In the genomic region with DNA sequence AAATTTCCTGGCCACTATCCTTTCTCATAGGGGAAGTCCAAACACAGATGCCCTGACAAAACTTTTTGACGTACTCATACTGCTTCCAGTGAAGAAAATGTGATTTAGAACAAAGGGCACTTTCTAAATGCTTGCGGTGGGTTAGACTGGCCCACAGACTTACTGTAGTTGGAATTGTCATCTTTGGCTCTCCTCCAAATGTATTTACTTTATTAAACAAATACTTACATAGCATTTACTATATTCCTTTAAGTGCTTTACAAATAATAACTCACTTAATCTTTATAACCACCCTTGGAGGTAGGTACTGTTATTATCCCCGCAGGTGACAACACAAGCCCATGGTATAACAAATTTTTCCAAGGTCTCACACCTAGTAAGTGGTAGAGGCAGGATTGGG, we compare ENCODE assay signal across 20 cellular contexts. TPM values are rescaled to one million over a fixed set of nuclear protein-coding genes. Genes with fewer than 3 reads are reported as not detected.
DNase-seq lines count a peak whose midpoint lies in the region; ATAC-seq, FAIRE-seq and TF ChIP-seq lines count a peak whose summit lies in the region.
"Had no signal": no experiment of that assay in that cellular context is flagged by ENCODE, and none has a peak within 500 bp of the region (broad histone marks: within the 10 kb centered on the region; RNA-seq: fewer than 3 reads in every experiment).

No MANE protein-coding gene starts in this region.

- H3K36me3 ChIP-seq in HepG2 (replicated peaks in 1 of 2; ENCODE audit: control insufficient read depth in 1 of 2, insufficient read depth in 2 of 2, low read length in 2 of 2) (peaks cover 4 to 15% of the 10 kb centered on the region in 2 experiments; a peak in 3 of 5 replicates), right lobe of liver (peaks cover 0 to 6% (median 0%) of the 10 kb centered on the region in 4 donors), Panc1 (ENCODE audit: control insufficient read depth, insufficient read depth, low read length) (no peaks in the 10 kb centered on the region; the same call in 1 of the 2 replicates)

- H3K9ac ChIP-seq in HepG2 (ENCODE audit: insufficient read depth, low read depth, low read length): no peak overlapping the region

- no peak for TF ChIP-seq RAD21 in HepG2 (CRISPR knock-in tag; IDR thresholded peaks at IDR 0.05)

- H3K36me3 Mint-ChIP-seq in type B pancreatic cell: peaks cover 16% of the 10 kb centered on the region
- H3K36me3 Mint-ChIP-seq in stimulated activated effector memory CD8-positive, alpha-beta T cell treated with anti-CD3 and anti-CD28 coated beads, Interleukin-12 subunit alpha, Interleukin-12 subunit beta, amount 100 ng/mL, for 72 hours: peaks cover 23% of the 10 kb centered on the region

- H3K27ac ChIP-seq in HepG2 (ENCODE audit: extremely low read length, insufficient read depth, low read length) (no peak overlapping the region), right lobe of liver (no peak overlapping the region), Panc1 (ENCODE audit: low read length) (no peak overlapping the region), epithelial cell of prostate (peak overlapping the region; percentile 9), right cardiac atrium (ENCODE audit: low read length) (no peak overlapping the region)

- TF ChIP-seq EP300 in HepG2 (IDR thresholded peaks at IDR 0.05; ENCODE audit: low read depth in 2 of 2, low read length in 2 of 2) (no peak), HepG2 (CRISPR knock-in tag; IDR thresholded peaks at IDR 0.05; ENCODE audit: borderline replicate concordance) (no peak)

- H3K4me1 ChIP-seq in HepG2 (ENCODE audit: insufficient read depth, low read length): peaks cover 33% of the 10 kb centered on the region
- peaks cover 0 to 11% (median 6%) of the 10 kb centered on the region in 4 donors for H3K4me1 ChIP-seq in right lobe of liver
- H3K4me1 ChIP-seq in Panc1 (ENCODE audit: control insufficient read depth, insufficient read depth, low read length): peaks cover 12% of the 10 kb centered on the region
- no peaks in the 10 kb centered on the region for H3K4me1 ChIP-seq in right cardiac atrium (ENCODE audit: control insufficient read depth, insufficient read depth, low read length)

- BruUV-seq in HepG2 (replicated peaks; lab: Mats Ljungman, UMichigan) (TSS peak; percentile 29), Panc1 (replicated peaks; lab: Mats Ljungman, UMichigan) (TSS peak; percentile 62)

- H3K9me3 Mint-ChIP-seq in type B pancreatic cell: no peaks in the 10 kb centered on the region
- H3K9me3 Mint-ChIP-seq in stimulated activated effector memory CD8-positive, alpha-beta T cell treated with anti-CD3 and anti-CD28 coated beads, Interleukin-12 subunit alpha, Interleukin-12 subunit beta, amount 100 ng/mL, for 72 hours: no peaks in the 10 kb centered on the region
- H3K9me3 Mint-ChIP-seq: endodermal cell had no signal

- peak overlapping the region; percentile 74 for H3K4me3 Mint-ChIP-seq in type B pancreatic cell
- no peak overlapping the region for H3K4me3 Mint-ChIP-seq in stimulated activated effector memory CD8-positive, alpha-beta T cell treated with anti-CD3 and anti-CD28 coated beads, Interleukin-12 subunit alpha, Interleukin-12 subunit beta, amount 100 ng/mL, for 72 hours
- H3K4me3 Mint-ChIP-seq: endodermal cell had no signal

- 88% methylated on average over 3 of the region's 3 CpGs for WGBS in HepG2 (ENCODE audit: low lambda C conversion rate)
- WGBS in right lobe of liver (ENCODE audit: insufficient coverage, low coverage, low lambda C conversion rate, missing lambda C conversion rate): 100% methylated on average over 2 of the region's 3 CpGs
- 95% methylated on average over 3 of the region's 3 CpGs for WGBS in right cardiac atrium

- no peaks in the 10 kb centered on the region for H4K20me1 ChIP-seq in HepG2 (ENCODE audit: insufficient read depth, low read length)

- H3K27me3 ChIP-seq in HepG2 (ENCODE audit: control insufficient read depth in 1 of 2, insufficient read depth in 2 of 2, low read length in 2 of 2) (no peaks in the 10 kb centered on the region), right lobe of liver (no peaks in the 10 kb centered on the region), Panc1 (ENCODE audit: control insufficient read depth, insufficient read depth, low read length) (no peaks in the 10 kb centered on the region), right cardiac atrium (ENCODE audit: control insufficient read depth, insufficient read depth) (no peaks in the 10 kb centered on the region)

- TF ChIP-seq CTCF in HepG2 (CRISPR knock-in tag; IDR thresholded peaks at IDR 0.05) (no peak), right lobe of liver (IDR thresholded peaks at IDR 0.05) (no peak), Panc1 (IDR thresholded peaks at IDR 0.05) (no peak), type B pancreatic cell (conservative IDR thresholded peaks at IDR 0.05) (no peak)

- POLR2A ChIA-PET in HepG2 (lab: Yijun Ruan, JAX) (no interaction called here), Panc1 (lab: Charles Lee) (no interaction called here)

- DNase-seq in HepG2 (ENCODE audit: low spot score): no peak
- DNase-seq in right lobe of liver: no peak
- DNase-seq in Panc1 (ENCODE audit: low read depth, low spot score): no peak
- no peak for DNase-seq in epithelial cell of prostate (ENCODE audit: low read depth, low spot score)
- no peak for DNase-seq in type B pancreatic cell (ENCODE audit: extremely low spot score, unreplicated experiment)
- no peak for DNase-seq in right cardiac atrium
- no peak for DNase-seq in stimulated activated effector memory CD8-positive, alpha-beta T cell treated with anti-CD3 and anti-CD28 coated beads, Interleukin-12 subunit alpha, Interleukin-12 subunit beta, amount 100 ng/mL, for 72 hours (ENCODE audit: low spot score in 2 of 2)
- no peak for DNase-seq in ACHN
- DNase-seq: activated gamma-delta T cell treated with Interleukin-2 at 50 U/mL for 16 hours; anterior cingulate cortex; endodermal cell; mesenchymal stem cell; NCI-H1436 treated with DMSO at 0.1 percent for 48 hours; NCI-H2227 treated with DMSO at 0.1 percent for 48 hours; stimulated activated CD4-positive, alpha-beta T cell treated with anti-CD3 and anti-CD28 coated beads, Interleukin-12 subunit alpha, Interleukin-12 subunit beta, amount 100 ng/mL, for 4 hours had no signal

- no peak overlapping the region for H3K4me2 ChIP-seq in HepG2 (ENCODE audit: low read depth, low read length)

- peaks cover 23% of the 10 kb centered on the region for H3K4me1 Mint-ChIP-seq in type B pancreatic cell (ENCODE audit: unreplicated experiment)
- H3K4me1 Mint-ChIP-seq in stimulated activated effector memory CD8-positive, alpha-beta T cell treated with anti-CD3 and anti-CD28 coated beads, Interleukin-12 subunit alpha, Interleukin-12 subunit beta, amount 100 ng/mL, for 72 hours: peaks cover 36% of the 10 kb centered on the region

- H3K27me3 Mint-ChIP-seq in type B pancreatic cell: no peaks in the 10 kb centered on the region

- TF ChIP-seq POLR2A in HepG2 (IDR thresholded peaks at IDR 0.05; ENCODE audit: insufficient read depth in 1 of 2, low read depth in 2 of 2, low read length in 2 of 2) (no peak), right lobe of liver (IDR thresholded peaks at IDR 0.05) (no peak)

- in situ Hi-C loops in HepG2 (cut with HindIII; ENCODE audit: extremely low pct_ligation_motif_present, low pct_unique_long_range_greater_than_20kb) (no loop called here), Panc1 (cut with HindIII; ENCODE audit: low pct_unique_long_range_greater_than_20kb, low sequenced_read_pairs) (no loop called here), ACHN (cut with HindIII; ENCODE audit: low pct_ligation_motif_present, low pct_unique_long_range_greater_than_20kb, low sequenced_read_pairs) (no loop called here)

- no peaks in the 10 kb centered on the region for H3K9me3 ChIP-seq in HepG2 (ENCODE audit: low read length)
- H3K9me3 ChIP-seq in right lobe of liver: no peaks in the 10 kb centered on the region
- H3K9me3 ChIP-seq in Panc1 (ENCODE audit: control insufficient read depth, insufficient read depth, low read depth, low read length): no peaks in the 10 kb centered on the region
- H3K9me3 ChIP-seq in right cardiac atrium (ENCODE audit: control insufficient read depth, low read length): no peaks in the 10 kb centered on the region

- ATAC-seq in HepG2 (no peak), right lobe of liver (no peak), Panc1 (no peak), right cardiac atrium (no peak)
- ATAC-seq in stimulated activated effector memory CD8-positive, alpha-beta T cell treated with anti-CD3 and anti-CD28 coated beads, Interleukin-12 subunit alpha, Interleukin-12 subunit beta, amount 100 ng/mL, for 72 hours: no peak

- CTCF ChIA-PET in HepG2 (lab: Yijun Ruan, JAX; ENCODE audit: low intra/inter-chr PET ratio, low total read pairs): no interaction called here
- CTCF ChIA-PET in Panc1 (lab: Charles Lee): no interaction called here

- FAIRE-seq in HepG2 (lab: Jason Lieb, UNC): no peak
- FAIRE-seq: D721Med had no signal

- peaks cover 5% of the 10 kb centered on the region for H3K79me2 ChIP-seq in HepG2 (ENCODE audit: insufficient read depth, low read length)

- H3K4me3 ChIP-seq in HepG2 (replicated peaks in 1 of 3; ENCODE audit: insufficient read depth in 1 of 3, low read depth in 2 of 3, low read length in 3 of 3) (no peak overlapping the region), right lobe of liver (no peak overlapping the region), Panc1 (ENCODE audit: low read depth in 2 of 2, low read length in 2 of 2) (no peak overlapping the region), right cardiac atrium (ENCODE audit: low read length) (no peak overlapping the region)

- H2AFZ ChIP-seq in HepG2 (ENCODE audit: low read length): no peak overlapping the region

- peak overlapping the region; percentile 13 for H3K27ac Mint-ChIP-seq in type B pancreatic cell
- H3K27ac Mint-ChIP-seq in stimulated activated effector memory CD8-positive, alpha-beta T cell treated with anti-CD3 and anti-CD28 coated beads, Interleukin-12 subunit alpha, Interleukin-12 subunit beta, amount 100 ng/mL, for 72 hours: no peak overlapping the region
- H3K27ac Mint-ChIP-seq: endodermal cell had no signal

- intact Hi-C loops in HepG2 (cut with micrococcal nuclease; ENCODE audit: unreplicated experiment): no loop called here
- intact Hi-C loops in right lobe of liver (cut with DNase I): no loop called here
- intact Hi-C loops in Panc1 (cut with micrococcal nuclease; ENCODE audit: unreplicated experiment): no loop called here
- intact Hi-C loops in right cardiac atrium (cut with DNase I): no loop called here

RNA-seq across cellular contexts. Expression of a gene that starts 3.1 kb away (rescaled TPM):
- 14.3 and 16.6 TPM in 2 replicates for total RNA-seq in HepG2 (2016; rRNA removed; fragmentation: Illumina TruSeq; extraction: Trizol)
- 1.1 and 1.5 TPM in 2 replicates for total RNA-seq in HepG2 (2016; cell fraction: cytosol; rRNA removed; fragmentation: Illumina TruSeq; extraction: Trizol; ENCODE audit: low read depth)
- 14.4 and 15.3 TPM in 2 replicates for total RNA-seq in HepG2 (2016; cell fraction: insoluble cytoplasmic fraction; rRNA removed; fragmentation: Illumina TruSeq; extraction: Trizol)
- 5.3 and 5.4 TPM in 2 replicates for total RNA-seq in HepG2 (2016; cell fraction: membrane; rRNA removed; fragmentation: Illumina TruSeq; extraction: Trizol)
- total RNA-seq in HepG2 (2016; cell fraction: nucleus; rRNA removed; fragmentation: Illumina TruSeq; extraction: Trizol): 7.8 and 8.3 TPM in 2 replicates
- polyA plus RNA-seq in HepG2 (2011; rRNA removed): 10.9 and 12.3 TPM in 2 replicates
- polyA plus RNA-seq in HepG2 (2011; cell fraction: cytosol; rRNA removed): 11.1 and 12.6 TPM in 2 replicates
- polyA plus RNA-seq in HepG2 (2011; cell fraction: nucleus; rRNA removed): 7.2 and 8.1 TPM in 2 replicates
- 8.1 and 9.8 TPM in 2 replicates for polyA plus RNA-seq in HepG2 (2012)
- 1.2 and 1.5 TPM in 2 replicates for polyA plus RNA-seq in HepG2 (2016; cell fraction: cytosol; fragmentation: Illumina TruSeq; extraction: Trizol; ENCODE audit: low read depth)
- polyA plus RNA-seq in HepG2 (2016; cell fraction: insoluble cytoplasmic fraction; fragmentation: Illumina TruSeq; extraction: Trizol; ENCODE audit: low read depth): 16.4 and 17.1 TPM in 2 replicates
- polyA plus RNA-seq in HepG2 (2016; cell fraction: membrane; fragmentation: Illumina TruSeq; extraction: Trizol; ENCODE audit: low read depth): 3.5 and 4.3 TPM in 2 replicates
- polyA plus RNA-seq in HepG2 (2016; cell fraction: nucleus; fragmentation: Illumina TruSeq; extraction: Trizol; ENCODE audit: insufficient read depth, low read depth): 11.0 and 12.8 TPM in 2 replicates
- 14.5 and 22.6 TPM in 2 replicates for polyA minus RNA-seq in HepG2 (2011; rRNA and poly(A)+ RNA removed; ENCODE audit: low replicate concordance)
- polyA minus RNA-seq in HepG2 (2011; cell fraction: cytosol; rRNA and poly(A)+ RNA removed): 5.7 and 6.0 TPM in 2 replicates
- 5.5 and 5.7 TPM in 2 replicates for polyA minus RNA-seq in HepG2 (2011; cell fraction: nucleus; rRNA and poly(A)+ RNA removed)
- 10 to 100 TPM in 3 of 6 experiments, 1 to 10 TPM in 3; 6.2 to 18.1 (median 11.4) TPM for total RNA-seq in right lobe of liver
- 22.8 TPM for total RNA-seq in Panc1 (2021; ENCODE audit: unreplicated experiment)
- polyA plus RNA-seq in Panc1 (2012; ENCODE audit: insufficient read length): 19.1 TPM
- total RNA-seq in type B pancreatic cell (ENCODE audit: low replicate concordance): 18.7 and 19.3 TPM in 2 replicates
- total RNA-seq in right cardiac atrium: 10 to 100 TPM; 11.7 to 14.7 (median 12.5) TPM
- polyA plus RNA-seq in right cardiac atrium: 9.3 TPM

RNA-seq across cellular contexts. Expression of a gene that starts 10.3 kb away (rescaled TPM):
- 3.4 and 4.2 TPM in 2 replicates for total RNA-seq in HepG2 (2016; rRNA removed; fragmentation: Illumina TruSeq; extraction: Trizol)
- 3.2 and 5.3 TPM in 2 replicates for total RNA-seq in HepG2 (2016; cell fraction: cytosol; rRNA removed; fragmentation: Illumina TruSeq; extraction: Trizol; ENCODE audit: low read depth)
- 4.6 and 5.2 TPM in 2 replicates for total RNA-seq in HepG2 (2016; cell fraction: insoluble cytoplasmic fraction; rRNA removed; fragmentation: Illumina TruSeq; extraction: Trizol)
- total RNA-seq in HepG2 (2016; cell fraction: membrane; rRNA removed; fragmentation: Illumina TruSeq; extraction: Trizol): 6.1 and 6.3 TPM in 2 replicates
- total RNA-seq in HepG2 (2016; cell fraction: nucleus; rRNA removed; fragmentation: Illumina TruSeq; extraction: Trizol): 1.6 and 3.0 TPM in 2 replicates
- 9.1 and 10.8 TPM in 2 replicates for polyA plus RNA-seq in HepG2 (2011; rRNA removed)
- polyA plus RNA-seq in HepG2 (2011; cell fraction: cytosol; rRNA removed): 7.3 and 11.8 TPM in 2 replicates
- polyA plus RNA-seq in HepG2 (2011; cell fraction: nucleus; rRNA removed): 4.4 and 5.7 TPM in 2 replicates
- 7.4 and 10.4 TPM in 2 replicates for polyA plus RNA-seq in HepG2 (2012)
- 7.7 and 8.5 TPM in 2 replicates for polyA plus RNA-seq in HepG2 (2016; cell fraction: cytosol; fragmentation: Illumina TruSeq; extraction: Trizol; ENCODE audit: low read depth)
- 9.6 and 10.3 TPM in 2 replicates for polyA plus RNA-seq in HepG2 (2016; cell fraction: insoluble cytoplasmic fraction; fragmentation: Illumina TruSeq; extraction: Trizol; ENCODE audit: low read depth)
- 9.0 and 9.4 TPM in 2 replicates for polyA plus RNA-seq in HepG2 (2016; cell fraction: membrane; fragmentation: Illumina TruSeq; extraction: Trizol; ENCODE audit: low read depth)
- 7.8 and 8.8 TPM in 2 replicates for polyA plus RNA-seq in HepG2 (2016; cell fraction: nucleus; fragmentation: Illumina TruSeq; extraction: Trizol; ENCODE audit: insufficient read depth, low read depth)
- polyA minus RNA-seq in HepG2 (2011; rRNA and poly(A)+ RNA removed; ENCODE audit: low replicate concordance): 2.2 and 3.4 TPM in 2 replicates
- 1.2 and 2.5 TPM in 2 replicates for polyA minus RNA-seq in HepG2 (2011; cell fraction: cytosol; rRNA and poly(A)+ RNA removed)
- polyA minus RNA-seq in HepG2 (2011; cell fraction: nucleus; rRNA and poly(A)+ RNA removed): 2.9 and 3.7 TPM in 2 replicates
- total RNA-seq in right lobe of liver: 1 to 10 TPM in 4 of 6 experiments, under 1 TPM in 2; 0.69 to 3.9 (median 1.6) TPM
- total RNA-seq in Panc1 (2021; ENCODE audit: unreplicated experiment): 17.9 TPM
- 19.9 TPM for polyA plus RNA-seq in Panc1 (2012; ENCODE audit: insufficient read length)
- total RNA-seq in type B pancreatic cell (ENCODE audit: low replicate concordance): 9.0 and 15.8 TPM in 2 replicates
- 10 to 100 TPM; 10.1 to 11.7 (median 11.0) TPM for total RNA-seq in right cardiac atrium
- polyA plus RNA-seq in right cardiac atrium: 23.3 TPM

RNA-seq across cellular contexts. Expression of a gene that starts 43.5 kb away (rescaled TPM):
- total RNA-seq in HepG2 (2016; rRNA removed; fragmentation: Illumina TruSeq; extraction: Trizol): 39.8 and 47.6 TPM in 2 replicates
- total RNA-seq in HepG2 (2016; cell fraction: cytosol; rRNA removed; fragmentation: Illumina TruSeq; extraction: Trizol; ENCODE audit: low read depth): 17.3 and 23.9 TPM in 2 replicates
- 40.9 and 48.9 TPM in 2 replicates for total RNA-seq in HepG2 (2016; cell fraction: insoluble cytoplasmic fraction; rRNA removed; fragmentation: Illumina TruSeq; extraction: Trizol)
- 32.7 and 40.7 TPM in 2 replicates for total RNA-seq in HepG2 (2016; cell fraction: membrane; rRNA removed; fragmentation: Illumina TruSeq; extraction: Trizol)
- 19.1 and 24.2 TPM in 2 replicates for total RNA-seq in HepG2 (2016; cell fraction: nucleus; rRNA removed; fragmentation: Illumina TruSeq; extraction: Trizol)
- polyA plus RNA-seq in HepG2 (2011; rRNA removed): 60.6 and 61.2 TPM in 2 replicates
- 46.9 and 72.0 TPM in 2 replicates for polyA plus RNA-seq in HepG2 (2011; cell fraction: cytosol; rRNA removed)
- polyA plus RNA-seq in HepG2 (2011; cell fraction: nucleus; rRNA removed): 30.9 and 32.2 TPM in 2 replicates
- polyA plus RNA-seq in HepG2 (2012): 17.8 and 27.6 TPM in 2 replicates
- 15.1 and 21.8 TPM in 2 replicates for polyA plus RNA-seq in HepG2 (2016; cell fraction: cytosol; fragmentation: Illumina TruSeq; extraction: Trizol; ENCODE audit: low read depth)
- 52.4 and 52.8 TPM in 2 replicates for polyA plus RNA-seq in HepG2 (2016; cell fraction: insoluble cytoplasmic fraction; fragmentation: Illumina TruSeq; extraction: Trizol; ENCODE audit: low read depth)
- polyA plus RNA-seq in HepG2 (2016; cell fraction: membrane; fragmentation: Illumina TruSeq; extraction: Trizol; ENCODE audit: low read depth): 23.9 and 32.8 TPM in 2 replicates
- polyA plus RNA-seq in HepG2 (2016; cell fraction: nucleus; fragmentation: Illumina TruSeq; extraction: Trizol; ENCODE audit: insufficient read depth, low read depth): 25.4 and 28.6 TPM in 2 replicates
- polyA minus RNA-seq in HepG2 (2011; rRNA and poly(A)+ RNA removed; ENCODE audit: low replicate concordance): 68.6 and 143 TPM in 2 replicates
- 32.1 and 32.4 TPM in 2 replicates for polyA minus RNA-seq in HepG2 (2011; cell fraction: cytosol; rRNA and poly(A)+ RNA removed)
- polyA minus RNA-seq in HepG2 (2011; cell fraction: nucleus; rRNA and poly(A)+ RNA removed): 21.8 and 28.6 TPM in 2 replicates
- total RNA-seq in right lobe of liver: 10 to 100 TPM; 10.3 to 27.0 (median 20.2) TPM
- 8.0 TPM for total RNA-seq in Panc1 (2021; ENCODE audit: unreplicated experiment)
- 7.8 TPM for polyA plus RNA-seq in Panc1 (2012; ENCODE audit: insufficient read length)
- 7.8 and 16.2 TPM in 2 replicates for total RNA-seq in type B pancreatic cell (ENCODE audit: low replicate concordance)
- 10 to 100 TPM; 12.2 to 23.1 (median 15.7) TPM for total RNA-seq in right cardiac atrium
- 15.4 TPM for polyA plus RNA-seq in right cardiac atrium

RNA-seq across cellular contexts. Expression of a gene that starts 54.1 kb away (rescaled TPM):
- 0.28 and 1.6 TPM in 2 replicates for total RNA-seq in HepG2 (2016; rRNA removed; fragmentation: Illumina TruSeq; extraction: Trizol)
- not detected in 2 replicates for total RNA-seq in HepG2 (2016; cell fraction: cytosol; rRNA removed; fragmentation: Illumina TruSeq; extraction: Trizol; ENCODE audit: low read depth)
- total RNA-seq in HepG2 (2016; cell fraction: insoluble cytoplasmic fraction; rRNA removed; fragmentation: Illumina TruSeq; extraction: Trizol): 0.42 and 1.9 TPM in 2 replicates
- 0.15 TPM in 1 of 2 replicates, not detected in the other for total RNA-seq in HepG2 (2016; cell fraction: membrane; rRNA removed; fragmentation: Illumina TruSeq; extraction: Trizol)
- total RNA-seq in HepG2 (2016; cell fraction: nucleus; rRNA removed; fragmentation: Illumina TruSeq; extraction: Trizol): 3.1 and 3.7 TPM in 2 replicates
- 0.61 and 0.74 TPM in 2 replicates for polyA plus RNA-seq in HepG2 (2011; rRNA removed)
- polyA plus RNA-seq in HepG2 (2011; cell fraction: cytosol; rRNA removed): 0.08 and 0.21 TPM in 2 replicates
- polyA plus RNA-seq in HepG2 (2011; cell fraction: nucleus; rRNA removed): 2.6 and 3.1 TPM in 2 replicates
- 0.21 and 0.27 TPM in 2 replicates for polyA plus RNA-seq in HepG2 (2012)
- 0.22 TPM in 1 of 2 replicates, not detected in the other for polyA plus RNA-seq in HepG2 (2016; cell fraction: cytosol; fragmentation: Illumina TruSeq; extraction: Trizol; ENCODE audit: low read depth)
- 0.27 and 0.39 TPM in 2 replicates for polyA plus RNA-seq in HepG2 (2016; cell fraction: insoluble cytoplasmic fraction; fragmentation: Illumina TruSeq; extraction: Trizol; ENCODE audit: low read depth)
- polyA plus RNA-seq in HepG2 (2016; cell fraction: membrane; fragmentation: Illumina TruSeq; extraction: Trizol; ENCODE audit: low read depth): not detected in 2 replicates
- 1.4 and 1.5 TPM in 2 replicates for polyA plus RNA-seq in HepG2 (2016; cell fraction: nucleus; fragmentation: Illumina TruSeq; extraction: Trizol; ENCODE audit: insufficient read depth, low read depth)
- 1.6 and 3.3 TPM in 2 replicates for polyA minus RNA-seq in HepG2 (2011; rRNA and poly(A)+ RNA removed; ENCODE audit: low replicate concordance)
- not detected in 2 replicates for polyA minus RNA-seq in HepG2 (2011; cell fraction: cytosol; rRNA and poly(A)+ RNA removed)
- polyA minus RNA-seq in HepG2 (2011; cell fraction: nucleus; rRNA and poly(A)+ RNA removed): 5.2 and 5.8 TPM in 2 replicates
- total RNA-seq in right lobe of liver: 1 to 10 TPM in 5 of 6 experiments, not detected in 1; 1.2 to 4.1 (median 2.2) TPM
- not detected for total RNA-seq in Panc1 (2021; ENCODE audit: unreplicated experiment)
- polyA plus RNA-seq in Panc1 (2012; ENCODE audit: insufficient read length): not detected
- total RNA-seq in type B pancreatic cell (ENCODE audit: low replicate concordance): 0.34 TPM in 1 of 2 replicates, not detected in the other
- total RNA-seq in right cardiac atrium: under 1 TPM in 3 of 4 donors, not detected in 1; 0.25 to 0.76 (median 0.31) TPM
- 0.20 TPM for polyA plus RNA-seq in right cardiac atrium
- total RNA-seq: chondrocyte, endodermal cell, HT-29, kidney epithelial cell had no signal
- polyA plus RNA-seq: thymus had no signal

RNA-seq across cellular contexts. Expression of a gene that starts 59.4 kb away (rescaled TPM):
- total RNA-seq in HepG2 (2016; rRNA removed; fragmentation: Illumina TruSeq; extraction: Trizol) (18.8 and 19.5 TPM in 2 replicates), right lobe of liver (10 to 100 TPM; 16.8 to 92.9 (median 36.5) TPM), Panc1 (2021; ENCODE audit: unreplicated experiment) (0.08 TPM), type B pancreatic cell (ENCODE audit: low replicate concordance) (0.57 and 2.1 TPM in 2 replicates), right cardiac atrium (10 to 100 TPM in 3 of 4 donors, 1 to 10 TPM in 1; 4.4 to 13.4 (median 11.7) TPM)
- total RNA-seq in HepG2 (2016; cell fraction: cytosol; rRNA removed; fragmentation: Illumina TruSeq; extraction: Trizol; ENCODE audit: low read depth): 3.4 and 5.6 TPM in 2 replicates
- total RNA-seq in HepG2 (2016; cell fraction: insoluble cytoplasmic fraction; rRNA removed; fragmentation: Illumina TruSeq; extraction: Trizol): 18.4 and 22.7 TPM in 2 replicates
- 6.7 and 7.9 TPM in 2 replicates for total RNA-seq in HepG2 (2016; cell fraction: membrane; rRNA removed; fragmentation: Illumina TruSeq; extraction: Trizol)
- 14.5 and 15.4 TPM in 2 replicates for total RNA-seq in HepG2 (2016; cell fraction: nucleus; rRNA removed; fragmentation: Illumina TruSeq; extraction: Trizol)
- polyA plus RNA-seq in HepG2 (2011; rRNA removed) (7.1 and 7.6 TPM in 2 replicates), right cardiac atrium (15.0 TPM)
- polyA plus RNA-seq in HepG2 (2011; cell fraction: cytosol; rRNA removed): 6.2 and 6.3 TPM in 2 replicates
- polyA plus RNA-seq in HepG2 (2011; cell fraction: nucleus; rRNA removed): 12.0 and 12.1 TPM in 2 replicates
- polyA plus RNA-seq in HepG2 (2012): 4.6 and 5.6 TPM in 2 replicates
- 2.4 and 2.7 TPM in 2 replicates for polyA plus RNA-seq in HepG2 (2016; cell fraction: cytosol; fragmentation: Illumina TruSeq; extraction: Trizol; ENCODE audit: low read depth)
- 15.7 and 17.4 TPM in 2 replicates for polyA plus RNA-seq in HepG2 (2016; cell fraction: insoluble cytoplasmic fraction; fragmentation: Illumina TruSeq; extraction: Trizol; ENCODE audit: low read depth)
- 3.0 and 3.6 TPM in 2 replicates for polyA plus RNA-seq in HepG2 (2016; cell fraction: membrane; fragmentation: Illumina TruSeq; extraction: Trizol; ENCODE audit: low read depth)
- polyA plus RNA-seq in HepG2 (2016; cell fraction: nucleus; fragmentation: Illumina TruSeq; extraction: Trizol; ENCODE audit: insufficient read depth, low read depth): 18.7 and 20.9 TPM in 2 replicates
- polyA minus RNA-seq in HepG2 (2011; rRNA and poly(A)+ RNA removed; ENCODE audit: low replicate concordance): 1.9 and 7.8 TPM in 2 replicates
- polyA minus RNA-seq in HepG2 (2011; cell fraction: cytosol; rRNA and poly(A)+ RNA removed): 2.8 and 3.5 TPM in 2 replicates
- polyA minus RNA-seq in HepG2 (2011; cell fraction: nucleus; rRNA and poly(A)+ RNA removed): 9.0 and 9.3 TPM in 2 replicates
- 0.16 TPM for polyA plus RNA-seq in Panc1 (2012; ENCODE audit: insufficient read length)
